ENCODE assay signal across 18 cellular contexts in genomic region chr15:62584301-62585235, GRCh38.
DNase-seq lines count a peak whose midpoint lies in the region; ATAC-seq and TF ChIP-seq lines count a peak whose summit lies in the region.
"Had no signal": no experiment of that assay in that cellular context is flagged by ENCODE, and none has a peak within 500 bp of the region (broad histone marks: within the 10 kb centered on the region; RNA-seq: fewer than 3 reads in every experiment).

No MANE protein-coding gene starts in this region.

- H3K9ac ChIP-seq in PC-3 (ENCODE audit: low read length) (no peak overlapping the region), GM23248 (no peak overlapping the region)

- DNase-seq in PC-3 (peak; percentile 40), left ventricle myocardium inferior (no peak), sciatic nerve (ENCODE audit: low spot score) (no peak), aorta (no peak), GM23248 (no peak), A172 (ENCODE audit: low spot score) (no peak)
- no peak for DNase-seq in activated naive CD4-positive, alpha-beta T cell treated with anti-CD3 and anti-CD28 coated beads, Interleukin-2, amount 50 U/mL, for 16 hours
- DNase-seq: CD4-positive, alpha-beta T cell; DMS53; Kasumi-1; MM.1S; NCI-H1105; NCI-H187 treated with DMSO at 0.1 percent for 48 hours; NCI-H345; NCI-H526 treated with DMSO at 0.1 percent for 48 hours; RPMI8226; SJCRH30 had no signal

- no peaks in the 10 kb centered on the region for H4K20me1 ChIP-seq in PC-3 (ENCODE audit: low read length)
- H4K20me1 ChIP-seq in GM23248 (ENCODE audit: insufficient read depth): no peaks in the 10 kb centered on the region

- H3K4me1 ChIP-seq in PC-3 (ENCODE audit: insufficient read depth, low read length): no peaks in the 10 kb centered on the region; the same call in 1 of the 2 replicates
- peaks cover 30% of the 10 kb centered on the region for H3K4me1 ChIP-seq in left ventricle myocardium inferior
- peaks cover 4 to 20% of the 10 kb centered on the region in 2 donors for H3K4me1 ChIP-seq in aorta (ENCODE audit: control insufficient read depth in 1 of 2, insufficient read depth in 2 of 2, low read length in 2 of 2)
- H3K4me1 ChIP-seq in GM23248 (ENCODE audit: insufficient read depth): peaks cover 14% of the 10 kb centered on the region

- H3F3A ChIP-seq in PC-3 (ENCODE audit: low read length, unreplicated experiment) (no peaks in the 10 kb centered on the region), GM23248 (ENCODE audit: insufficient read depth) (0 out of 2 replicates have a peak, but pooled peaks cover 9% of the 10 kb centered on the region)

- BruUV-seq in PC-3 (replicated peaks; lab: Mats Ljungman, UMichigan): no TSS peak

- in situ Hi-C loops in GM23248 (cut with MboI): no loop called here

- H3K36me3 ChIP-seq in PC-3 (ENCODE audit: low read depth, low read length) (no peaks in the 10 kb centered on the region), left ventricle myocardium inferior (peaks cover under 1% of the 10 kb centered on the region), aorta (ENCODE audit: control insufficient read depth in 1 of 2, insufficient read depth in 2 of 2, low read length in 1 of 2) (no peaks in the 10 kb centered on the region), GM23248 (ENCODE audit: low read depth) (no peaks in the 10 kb centered on the region)
- H3K36me3 ChIP-seq: SJCRH30 had no signal

- no peak for ATAC-seq in PC-3
- peak; percentile 52 for ATAC-seq in sciatic nerve
- peak; percentile 80 for ATAC-seq in aorta (ENCODE audit: low FRiP score)
- ATAC-seq: HCT116 had no signal

- no peaks in the 10 kb centered on the region for H3K79me2 ChIP-seq in PC-3 (ENCODE audit: low read length)
- H3K79me2 ChIP-seq in GM23248 (ENCODE audit: insufficient read depth): no peaks in the 10 kb centered on the region

- CTCF ChIA-PET in PC-3 (lab: Charles Lee): no interaction called here

- no peak overlapping the region for H2AFZ ChIP-seq in PC-3 (ENCODE audit: low read length)
- H2AFZ ChIP-seq in GM23248: no peak overlapping the region

- H3K27ac ChIP-seq in PC-3 (ENCODE audit: low read length) (no peak overlapping the region), left ventricle myocardium inferior (replicated peaks) (peak overlapping the region; percentile 68), aorta (ENCODE audit: low read depth in 1 of 2, low read length in 2 of 2) (peak overlapping the region; percentile 74 to 84), GM23248 (no peak overlapping the region)
- H3K27ac ChIP-seq: SJCRH30 had no signal

- H3K27me3 ChIP-seq in PC-3 (ENCODE audit: low read length) (no peaks in the 10 kb centered on the region), left ventricle myocardium inferior (ENCODE audit: low read depth) (no peaks in the 10 kb centered on the region), aorta (ENCODE audit: control insufficient read depth in 1 of 2, insufficient read depth in 2 of 2, low read length in 1 of 2) (no peaks in the 10 kb centered on the region), GM23248 (replicated peaks; ENCODE audit: insufficient read depth) (no peaks in the 10 kb centered on the region)
- H3K27me3 ChIP-seq: SJCRH30 had no signal

- H3K9me3 ChIP-seq in PC-3 (ENCODE audit: low read length) (no peaks in the 10 kb centered on the region), left ventricle myocardium inferior (replicated peaks) (no peaks in the 10 kb centered on the region), aorta (ENCODE audit: control insufficient read depth, low read length) (no peaks in the 10 kb centered on the region), GM23248 (ENCODE audit: low read depth) (no peaks in the 10 kb centered on the region)
- H3K9me3 ChIP-seq: SJCRH30 had no signal

- H3K4me3 ChIP-seq in PC-3 (ENCODE audit: low read length) (no peak overlapping the region), left ventricle myocardium inferior (no peak overlapping the region), aorta (ENCODE audit: low read length in 2 of 2) (no peak overlapping the region), GM23248 (no peak overlapping the region)
- H3K4me3 ChIP-seq: SJCRH30 had no signal

- intact Hi-C loops in PC-3 (cut with micrococcal nuclease) (no loop called here), left ventricle myocardium inferior (cut with micrococcal nuclease) (no loop called here), sciatic nerve (cut with DNase I) (no loop called here), aorta (cut with DNase I) (no loop called here)

- no peak overlapping the region for H3K4me2 ChIP-seq in PC-3 (ENCODE audit: low read length)
- no peak overlapping the region for H3K4me2 ChIP-seq in GM23248 (ENCODE audit: unreplicated experiment)

- H3K9me2 ChIP-seq in PC-3 (replicated peaks; ENCODE audit: low read length) (no peaks in the 10 kb centered on the region), GM23248 (ENCODE audit: insufficient read depth) (no peaks in the 10 kb centered on the region)

- TF ChIP-seq CTCF in PC-3 (conservative IDR thresholded peaks at IDR 0.05; ENCODE audit: low read depth, low read length) (no peak), left ventricle myocardium inferior (IDR thresholded peaks at IDR 0.05; ENCODE audit: borderline replicate concordance) (no peak)

- POLR2A ChIA-PET in PC-3 (lab: Charles Lee; ENCODE audit: unreplicated experiment): no interaction called here

- 29 to 31% methylated on average over 7 of the region's 7 CpGs for WGBS in aorta, 2 donors
- 54 to 57% methylated on average over 7 of the region's 7 CpGs for WGBS in GM23248 (ENCODE audit: low coverage in 1 of 2, low lambda C conversion rate in 2 of 2, missing lambda C conversion rate in 2 of 2), 2 experiments

Comparison
In these comparisons a context has a peak if more than half of its experiments do, and no peak if none do; other contexts are left out.
1. H3K27ac ChIP-seq: peak in left ventricle myocardium inferior (single experiment) and aorta (2 of 2); none in PC-3 (single experiment) and GM23248 (single experiment).